Comparison of ENCODE assay signal across 8 cellular contexts in the genomic region with DNA sequence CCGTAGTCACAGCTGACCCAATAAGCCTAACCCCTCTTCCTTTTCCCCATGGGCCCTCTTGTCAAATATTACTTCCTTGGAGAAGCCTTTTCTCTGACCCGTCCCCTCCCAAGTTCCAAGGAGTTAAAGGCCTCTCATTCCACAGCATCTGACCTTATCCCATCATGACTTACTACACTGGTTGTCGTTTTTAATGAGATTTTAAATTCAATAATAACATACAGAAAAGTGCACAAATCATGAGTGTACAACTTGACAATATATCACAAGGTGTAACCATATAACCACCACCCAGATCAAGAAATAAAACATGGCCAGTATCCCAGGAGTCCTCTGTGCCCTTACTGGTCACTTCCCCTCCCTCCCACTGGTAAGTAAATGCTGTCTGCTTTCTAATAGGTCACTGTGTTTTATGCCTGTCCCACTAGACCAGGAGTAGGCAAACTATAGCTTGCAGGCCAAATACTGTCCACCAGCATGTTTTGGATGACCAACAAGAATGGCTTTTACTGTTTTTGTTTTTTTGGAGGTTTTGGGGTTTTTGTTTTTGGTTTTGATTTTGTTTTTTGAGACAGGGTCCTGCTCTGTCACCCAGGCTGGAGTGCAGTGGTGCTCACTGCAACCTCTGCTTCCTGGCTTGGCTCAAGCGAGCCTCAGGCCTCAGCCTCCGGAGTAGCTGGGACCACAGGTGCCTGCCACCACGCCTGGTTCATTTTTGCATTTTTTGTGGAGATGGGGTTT. TPM values are rescaled to one million over a fixed set of nuclear protein-coding genes. Genes with fewer than 3 reads are reported as not detected.
A peak's percentile ranks its signal among the peaks of the same experiment; 100 is the strongest.
DNase-seq lines count a peak whose midpoint lies in the region; ATAC-seq, FAIRE-seq and TF ChIP-seq lines count a peak whose summit lies in the region.

No MANE protein-coding gene starts in this region.

- H3K4me2 ChIP-seq in BLaER1, result peak overlapping the region; percentile 87

- H3K27ac Mint-ChIP-seq in activated T-helper 2 cell treated with anti-CD3 and anti-CD28 coated beads, Interferon-gamma antibody, Interleukin-2, Interleukin-4, amounts not matched to agents 10 μg/mL and 5 μg/mL and 100 μg/mL, durations not matched to agents 14 hours and 24 hours and 36 hours, result peak overlapping the region; percentile 73

- H3K4me1 Mint-ChIP-seq in activated T-helper 2 cell treated with anti-CD3 and anti-CD28 coated beads, Interferon-gamma antibody, Interleukin-2, Interleukin-4, amounts not matched to agents 10 μg/mL and 5 μg/mL and 100 μg/mL, durations not matched to agents 14 hours and 24 hours and 36 hours (ENCODE audit: low read depth), result peaks cover 17% of the 10 kb centered on the region

- peaks cover 2% of the 10 kb centered on the region for H3K27me3 Mint-ChIP-seq in activated T-helper 2 cell treated with anti-CD3 and anti-CD28 coated beads, Interferon-gamma antibody, Interleukin-2, Interleukin-4, amounts not matched to agents 10 μg/mL and 5 μg/mL and 100 μg/mL, durations not matched to agents 14 hours and 24 hours and 36 hours (ENCODE audit: low read depth)

- ATAC-seq in GM21515 (IDR thresholded peaks at IDR 0.05; ENCODE audit: unreplicated experiment) (no peak), GM18870 (IDR thresholded peaks at IDR 0.05; ENCODE audit: unreplicated experiment) (no peak)

- H3K4me3 ChIP-seq in BLaER1, result peak overlapping the region; percentile 77
- H3K4me3 ChIP-seq in HUES48 (ENCODE audit: low read depth, low read length), result peak overlapping the region; percentile 81
- H3K4me3 ChIP-seq in kidney epithelial cell (ENCODE audit: low read depth, low read length), result peak overlapping the region; percentile 72
- peak overlapping the region; percentile 64 to 69 for H3K4me3 ChIP-seq in tibial artery

- H3K9ac ChIP-seq in BLaER1, result peak overlapping the region; percentile 82
- peak overlapping the region; percentile 84 for H3K9ac ChIP-seq in HUES48 (ENCODE audit: low read depth, low read length)

- H3K9me3 Mint-ChIP-seq in activated T-helper 2 cell treated with anti-CD3 and anti-CD28 coated beads, Interferon-gamma antibody, Interleukin-2, Interleukin-4, amounts not matched to agents 10 μg/mL and 5 μg/mL and 100 μg/mL, durations not matched to agents 14 hours and 24 hours and 36 hours, result no peaks in the 10 kb centered on the region

- no peaks in the 10 kb centered on the region for H3K9me3 ChIP-seq in BLaER1
- no peaks in the 10 kb centered on the region for H3K9me3 ChIP-seq in HUES48 (ENCODE audit: control insufficient read depth, insufficient read depth, low read length)
- H3K9me3 ChIP-seq in tibial artery, result no peaks in the 10 kb centered on the region

- H3K4me1 ChIP-seq in BLaER1 (peaks cover 47% of the 10 kb centered on the region), HUES48 (ENCODE audit: control insufficient read depth, insufficient read depth, low read length) (peaks cover 14% of the 10 kb centered on the region; the same call in 1 of the 2 replicates), tibial artery (peaks cover 0 to 18% (median 13%) of the 10 kb centered on the region in 4 donors)

- DNase-seq in activated T-helper 2 cell treated with anti-CD3 and anti-CD28 coated beads, Interferon-gamma antibody, Interleukin-2, Interleukin-4, amounts not matched to agents 10 μg/mL and 5 μg/mL and 100 μg/mL, durations not matched to agents 14 hours and 24 hours and 36 hours (ENCODE audit: low spot score), result no peak
- DNase-seq in kidney epithelial cell (ENCODE audit: low read depth) (no peak), tibial artery (no peak), D721Med (ENCODE audit: insufficient read length, low spot score) (no peak)

- peaks cover 4% of the 10 kb centered on the region; the same call in 1 of the 2 replicates for H3K36me3 ChIP-seq in BLaER1
- peaks cover 6% of the 10 kb centered on the region; the same call in 1 of the 2 replicates for H3K36me3 ChIP-seq in HUES48 (ENCODE audit: control insufficient read depth, insufficient read depth, low read length)
- no peaks in the 10 kb centered on the region for H3K36me3 ChIP-seq in kidney epithelial cell (ENCODE audit: control insufficient read depth, insufficient read depth, low read length)
- no peaks in the 10 kb centered on the region for H3K36me3 ChIP-seq in tibial artery

- FAIRE-seq in D721Med (lab: Jason Lieb, UNC), result no peak

- peak overlapping the region; percentile 84 for H3K27ac ChIP-seq in BLaER1
- H3K27ac ChIP-seq in HUES48 (ENCODE audit: low read depth, low read length), result peak overlapping the region; percentile 92
- H3K27ac ChIP-seq in tibial artery, result peak overlapping the region; percentile 89 to 94

- no peaks in the 10 kb centered on the region for H4K20me1 ChIP-seq in BLaER1

- H3K4me3 Mint-ChIP-seq in activated T-helper 2 cell treated with anti-CD3 and anti-CD28 coated beads, Interferon-gamma antibody, Interleukin-2, Interleukin-4, amounts not matched to agents 10 μg/mL and 5 μg/mL and 100 μg/mL, durations not matched to agents 14 hours and 24 hours and 36 hours (ENCODE audit: low read depth), result peak overlapping the region; percentile 85

- TF ChIP-seq CTCF in kidney epithelial cell (IDR thresholded peaks at IDR 0.05; ENCODE audit: insufficient read depth, low read length, poor library complexity, severe bottlenecking), result no peak
- no peak for TF ChIP-seq CTCF in tibial artery (IDR thresholded peaks at IDR 0.05)
- TF ChIP-seq CTCF in D721Med (IDR thresholded peaks at IDR 0.05; ENCODE audit: insufficient read depth, missing control alignments), result no peak

- H3K36me3 Mint-ChIP-seq in activated T-helper 2 cell treated with anti-CD3 and anti-CD28 coated beads, Interferon-gamma antibody, Interleukin-2, Interleukin-4, amounts not matched to agents 10 μg/mL and 5 μg/mL and 100 μg/mL, durations not matched to agents 14 hours and 24 hours and 36 hours (ENCODE audit: low read depth), result peaks cover 4% of the 10 kb centered on the region

- H3K27me3 ChIP-seq in BLaER1 (no peaks in the 10 kb centered on the region), HUES48 (ENCODE audit: control insufficient read depth, insufficient read depth, low read length) (no peaks in the 10 kb centered on the region; the same call in 1 of the 2 replicates), kidney epithelial cell (ENCODE audit: control insufficient read depth, insufficient read depth, low read length) (peaks cover 4% of the 10 kb centered on the region), tibial artery (peaks cover 0 to 17% of the 10 kb centered on the region in 2 donors)

- intact Hi-C loops in activated T-helper 2 cell treated with anti-CD3 and anti-CD28 coated beads, Interferon-gamma antibody, Interleukin-2, Interleukin-4, amounts not matched to agents 10 μg/mL and 5 μg/mL and 100 μg/mL, durations not matched to agents 14 hours and 24 hours and 36 hours (cut with micrococcal nuclease), result loop anchor here (1.0 to 10.0 kb wide), 2 partner anchors 22 to 1639 kb away; a partner anchor contains a TSS
- intact Hi-C loops in tibial artery (cut with DNase I; ENCODE audit: low total_unique reads), result no loop called here

RNA-seq across cellular contexts. Expression of gene FDXR, which starts 1.2 kb away (rescaled TPM):
- total RNA-seq in activated T-helper 2 cell treated with anti-CD3 and anti-CD28 coated beads, Interferon-gamma antibody, Interleukin-2, Interleukin-4, amounts not matched to agents 10 μg/mL and 5 μg/mL and 100 μg/mL, durations not matched to agents 14 hours and 24 hours and 36 hours, result 17.8 and 19.7 TPM in 2 replicates
- total RNA-seq in kidney epithelial cell, result 34.0 and 45.0 TPM in 2 replicates

RNA-seq across cellular contexts. Expression of gene GRIN2C, which starts 14.4 kb away (rescaled TPM):
- total RNA-seq in activated T-helper 2 cell treated with anti-CD3 and anti-CD28 coated beads, Interferon-gamma antibody, Interleukin-2, Interleukin-4, amounts not matched to agents 10 μg/mL and 5 μg/mL and 100 μg/mL, durations not matched to agents 14 hours and 24 hours and 36 hours, result 0.14 and 0.16 TPM in 2 replicates
- not detected in 2 replicates for total RNA-seq in kidney epithelial cell

RNA-seq across cellular contexts. Expression of gene FADS6, which starts 19.4 kb away (rescaled TPM):
- total RNA-seq in activated T-helper 2 cell treated with anti-CD3 and anti-CD28 coated beads, Interferon-gamma antibody, Interleukin-2, Interleukin-4, amounts not matched to agents 10 μg/mL and 5 μg/mL and 100 μg/mL, durations not matched to agents 14 hours and 24 hours and 36 hours, result not detected in 2 replicates
- not detected in 2 replicates for total RNA-seq in kidney epithelial cell

RNA-seq across cellular contexts. Expression of gene USH1G, which starts 49.0 kb away (rescaled TPM):
- total RNA-seq in activated T-helper 2 cell treated with anti-CD3 and anti-CD28 coated beads, Interferon-gamma antibody, Interleukin-2, Interleukin-4, amounts not matched to agents 10 μg/mL and 5 μg/mL and 100 μg/mL, durations not matched to agents 14 hours and 24 hours and 36 hours, result not detected in 2 replicates
- not detected in 2 replicates for total RNA-seq in kidney epithelial cell

RNA-seq across cellular contexts. Expression of gene OTOP2, which starts 50.0 kb away (rescaled TPM):
- not detected in 2 replicates for total RNA-seq in activated T-helper 2 cell treated with anti-CD3 and anti-CD28 coated beads, Interferon-gamma antibody, Interleukin-2, Interleukin-4, amounts not matched to agents 10 μg/mL and 5 μg/mL and 100 μg/mL, durations not matched to agents 14 hours and 24 hours and 36 hours
- total RNA-seq in kidney epithelial cell, result not detected in 2 replicates
